9 cellular contexts compared by ENCODE assay signal in the genomic region with DNA sequence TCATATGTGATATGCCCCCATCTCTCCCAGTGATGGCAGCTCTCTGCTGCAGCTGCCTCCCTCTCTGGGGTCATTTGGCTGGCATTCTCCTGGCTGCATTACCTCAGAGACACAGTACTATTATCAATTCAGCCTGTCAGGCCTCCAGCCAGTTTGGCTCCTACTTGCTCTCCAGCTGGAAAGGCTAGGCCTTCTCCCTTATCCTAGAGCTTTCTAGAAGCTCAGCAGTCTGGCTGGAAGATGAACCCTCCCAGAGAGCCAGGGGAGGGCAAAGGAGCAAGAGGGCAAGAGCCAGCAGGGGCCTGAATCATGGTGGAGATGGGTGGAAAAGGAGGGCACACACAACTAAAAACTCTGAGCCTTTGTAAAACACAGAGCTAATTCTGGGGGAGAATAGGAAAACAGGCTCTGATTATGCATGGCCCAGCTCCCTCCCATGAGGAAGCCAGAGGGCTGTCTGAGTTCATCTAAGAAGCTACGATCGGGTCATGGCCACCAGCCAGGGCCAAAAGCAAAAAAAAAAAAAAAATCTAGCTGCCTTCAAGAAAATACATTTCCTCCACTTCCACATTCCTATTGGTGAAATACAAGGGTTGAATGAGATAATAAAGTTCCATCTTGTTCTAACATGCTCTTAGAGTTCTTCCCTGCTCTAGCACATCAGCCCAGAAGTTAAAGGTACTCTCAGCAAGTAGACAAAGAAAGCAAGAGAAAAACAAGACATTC. TPM values are rescaled to one million over a fixed set of nuclear protein-coding genes. Genes with fewer than 3 reads are reported as not detected.
DNase-seq lines count a peak whose midpoint lies in the region; ATAC-seq and TF ChIP-seq lines count a peak whose summit lies in the region.
"Had no signal": no experiment of that assay in that cellular context is flagged by ENCODE, and none has a peak within 500 bp of the region (broad histone marks: within the 10 kb centered on the region; RNA-seq: fewer than 3 reads in every experiment).

No MANE protein-coding gene starts in this region.

- peaks cover 58% of the 10 kb centered on the region for H3K4me1 Mint-ChIP-seq in Calu3 (ENCODE audit: low read depth, unreplicated experiment)
- H3K4me1 Mint-ChIP-seq in chondrocyte (ENCODE audit: low read depth) = peaks cover 37% of the 10 kb centered on the region

- H3K27me3 Mint-ChIP-seq in Calu3 (ENCODE audit: unreplicated experiment) (no peaks in the 10 kb centered on the region), chondrocyte (ENCODE audit: low read depth) (no peaks in the 10 kb centered on the region)

- H3K36me3 Mint-ChIP-seq in Calu3 (ENCODE audit: insufficient read depth, unreplicated experiment) (peaks cover 90% of the 10 kb centered on the region), chondrocyte (ENCODE audit: low read depth) (no peaks in the 10 kb centered on the region)

- CTCF ChIA-PET in Calu3 (lab: Charles Lee) = interaction anchor here (1.0 to 2.0 kb wide), 2 partner anchors 13 to 45 kb away, joined by 4 to 6 read pairs; no protein-coding TSS in a partner anchor

- DNase-seq in Calu3 (no peak), cardiac fibroblast (ENCODE audit: low read depth in 2 of 2) (peak; percentile 49 to 87), left cardiac atrium (peak; percentile 75), posterior cingulate gyrus (peak in 9 of 10 donors; percentile 56 to 94 (median 67)), NCI-H1417 treated with DMSO at 0.1 percent for 48 hours (lab: John Stamatoyannopoulos, UW) (no peak), retina (no peak), chondrocyte (ENCODE audit: low spot score) (no peak), NCI-H1048 (lab: John Stamatoyannopoulos, UW) (no peak)
- DNase-seq: Kasumi-1 had no signal

- peak; percentile 73 to 75 for ATAC-seq in left cardiac atrium

- H3K4me3 Mint-ChIP-seq in Calu3 (ENCODE audit: low read depth, unreplicated experiment) = no peak overlapping the region
- H3K4me3 Mint-ChIP-seq in chondrocyte (ENCODE audit: unreplicated experiment) = no peak overlapping the region

- intact Hi-C loops in Calu3 (cut with micrococcal nuclease; ENCODE audit: unreplicated experiment) (no loop called here), left cardiac atrium (cut with DNase I) (loop anchor here in 1 of 2 donors (5.0 kb wide), 1 partner anchor 49 kb away; no protein-coding TSS in a partner anchor), posterior cingulate gyrus (cut with DNase I) (loop anchor here (5.0 kb wide), 1 partner anchor 49 kb away; no protein-coding TSS in a partner anchor)

- TF ChIP-seq CTCF in Calu3 (IDR thresholded peaks at IDR 0.05; ENCODE audit: unreplicated experiment) (no peak), cardiac fibroblast (IDR thresholded peaks at IDR 0.05; ENCODE audit: low read depth, low read length) (no peak), chondrocyte (IDR thresholded peaks at IDR 0.05) (no peak)

- no peak overlapping the region for H3K4me3 ChIP-seq in cardiac fibroblast (replicated peaks in 1 of 2; ENCODE audit: low read depth in 2 of 2, low read length in 2 of 2)

- H3K27ac Mint-ChIP-seq in Calu3 (ENCODE audit: unreplicated experiment) (peak overlapping the region; percentile 19), chondrocyte (ENCODE audit: unreplicated experiment) (no peak overlapping the region)

- BruUV-seq in Calu3 (replicated peaks; lab: Mats Ljungman, UMichigan) = no TSS peak

- H3K9me3 Mint-ChIP-seq in Calu3 (ENCODE audit: low read depth, unreplicated experiment) (no peaks in the 10 kb centered on the region), chondrocyte (ENCODE audit: low read depth) (no peaks in the 10 kb centered on the region)

RNA-seq across cellular contexts. Expression of gene LAMB3, which starts 8.8 kb away (rescaled TPM):
- 331 and 333 TPM in 2 replicates for total RNA-seq in Calu3 (2022)
- 10 to 100 TPM in 1 of 2 donors, 1 to 10 TPM in 1; 8.4 to 14.3 TPM for total RNA-seq in left cardiac atrium
- total RNA-seq in chondrocyte = 5.5 to 6.5 TPM (median 6.3 TPM) in 3 replicates

RNA-seq across cellular contexts. Expression of gene G0S2, which starts 31.8 kb away (rescaled TPM):
- total RNA-seq in Calu3 (2022) (2.4 and 4.0 TPM in 2 replicates), left cardiac atrium (100 to 1,000 TPM; 220 to 440 TPM), chondrocyte (0.65 to 1.0 TPM (median 0.69 TPM) in 3 replicates)

RNA-seq across cellular contexts. Expression of gene CAMK1G, which starts 59.9 kb away (rescaled TPM):
- total RNA-seq in Calu3 (2022) = not detected in 2 replicates
- under 1 TPM in 1 of 2 donors, not detected in 1; 0.31 TPM for total RNA-seq in left cardiac atrium
- total RNA-seq in chondrocyte = not detected in 3 replicates

Comparison
In these comparisons a context has a peak if more than half of its experiments do, and no peak if none do; other contexts are left out.
1. DNase-seq: peak in cardiac fibroblast (2 of 2), left cardiac atrium (single experiment) and posterior cingulate gyrus (9 of 10); none in Calu3 (single experiment), NCI-H1417 treated with DMSO at 0.1 percent for 48 hours (single experiment), retina (single experiment), chondrocyte (single experiment) and NCI-H1048 (single experiment).
2. RNA of gene LAMB3, which starts 8.8 kb away (total RNA-seq): 331 to 333 TPM in Calu3; 8.4 to 14.3 TPM in left cardiac atrium and 5.5 to 6.5 TPM in chondrocyte; every median in the first group is over 10 times any median in the second.
3. RNA of gene G0S2, which starts 31.8 kb away (total RNA-seq): 220 to 440 TPM in left cardiac atrium; 2.4 to 4.0 TPM in Calu3 and 0.65 to 1.0 TPM in chondrocyte; every median in the first group is over 10 times any median in the second.